In the genomic region with DNA sequence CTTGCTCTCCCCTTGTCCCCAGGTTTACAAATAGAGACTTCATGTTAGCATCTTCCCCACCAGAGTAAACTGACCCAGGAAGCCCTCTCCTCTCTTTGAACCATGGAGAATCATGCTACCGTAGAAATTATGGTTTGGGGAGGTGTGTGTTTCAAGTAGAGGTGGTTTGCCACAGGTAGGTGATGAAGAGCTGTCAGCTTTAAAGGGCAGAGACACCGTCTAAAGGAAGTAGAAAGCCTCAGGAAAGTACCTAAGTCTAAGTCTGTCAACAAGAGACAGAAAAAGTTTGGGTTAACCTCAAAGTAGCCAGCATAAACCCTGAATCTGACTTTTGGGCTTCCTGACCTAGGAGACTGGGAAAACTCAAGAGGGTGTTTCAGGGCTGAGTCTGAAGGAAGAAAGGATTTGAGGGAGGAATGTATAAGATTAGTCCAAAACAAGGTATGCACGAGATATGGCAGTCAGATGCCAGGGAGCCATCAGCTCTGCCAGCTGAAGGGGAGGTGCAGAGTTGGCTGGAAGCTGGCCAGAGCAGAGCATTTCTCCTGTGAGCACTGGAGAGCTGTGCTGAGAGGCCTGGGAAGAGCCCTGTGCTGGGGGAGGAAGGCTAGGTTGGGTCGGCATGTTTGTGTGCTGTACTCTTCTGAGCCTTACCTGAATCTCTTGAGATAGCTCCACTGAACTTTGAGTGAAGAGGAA, we compare ENCODE assay signal across 8 cellular contexts. TPM values are rescaled to one million over a fixed set of nuclear protein-coding genes. Genes with fewer than 3 reads are reported as not detected.
DNase-seq lines count a peak whose midpoint lies in the region; ATAC-seq and TF ChIP-seq lines count a peak whose summit lies in the region.

No MANE protein-coding gene starts in this region.

- no peaks in the 10 kb centered on the region for H3K36me3 Mint-ChIP-seq in osteocyte (ENCODE audit: unreplicated experiment)

- TF ChIP-seq CTCF in GM12865 (IDR thresholded peaks at IDR 0.05; ENCODE audit: insufficient read depth, low read depth, low read length, missing control alignments) (peak; percentile 4), osteocyte (IDR thresholded peaks at IDR 0.05) (no peak)

- H3K4me3 ChIP-seq in GM12865 (ENCODE audit: low read depth, low read length): peak overlapping the region; percentile 83

- H3K9me3 Mint-ChIP-seq in osteocyte (ENCODE audit: unreplicated experiment): no peaks in the 10 kb centered on the region

- peak overlapping the region; percentile 91 for H3K4me3 Mint-ChIP-seq in osteocyte (ENCODE audit: unreplicated experiment)

- peak; percentile 51 for TF ChIP-seq POLR2A in erythroblast (IDR thresholded peaks at IDR 0.05; ENCODE audit: low read length)

- ATAC-seq in HG03342 (IDR thresholded peaks at IDR 0.05; ENCODE audit: unreplicated experiment) (peak; percentile 16), HG03196 (IDR thresholded peaks at IDR 0.05; ENCODE audit: unreplicated experiment) (no peak)
- ATAC-seq in activated CD4-positive, CD25-positive, alpha-beta regulatory T cell treated with anti-CD3 and anti-CD28 coated beads, Interleukin-2, amount 50 U/mL, for 24 hours: peak; percentile 44 to 47

- H3K4me1 Mint-ChIP-seq in osteocyte (ENCODE audit: unreplicated experiment): peaks cover 82% of the 10 kb centered on the region

- DNase-seq in GM12865 (ENCODE audit: low read depth): peak; percentile 91
- DNase-seq in erythroblast (lab: John Stamatoyannopoulos, UW): peak; percentile 58 to 71
- no peak for DNase-seq in osteocyte (ENCODE audit: extremely low spot score, unreplicated experiment)
- no peak for DNase-seq in AG08395 (ENCODE audit: low spot score)
- no peak for DNase-seq in occipital lobe (lab: John Stamatoyannopoulos, UW)

- peak overlapping the region; percentile 100 for H3K27ac Mint-ChIP-seq in osteocyte (ENCODE audit: unreplicated experiment)

- no peaks in the 10 kb centered on the region for H3K27me3 Mint-ChIP-seq in osteocyte (ENCODE audit: unreplicated experiment)

RNA-seq across cellular contexts. Expression of gene ADAMTSL4, which starts 14.3 kb away (rescaled TPM):
- total RNA-seq in osteocyte (2.3 and 2.6 TPM in 2 replicates), occipital lobe (0.31 TPM)

RNA-seq across cellular contexts. Expression of gene MCL1, which starts 15.9 kb away (rescaled TPM):
- total RNA-seq in osteocyte (275 and 296 TPM in 2 replicates), occipital lobe (146 TPM)

RNA-seq across cellular contexts. Expression of gene FALEC, which starts 47.9 kb away (rescaled TPM):
- total RNA-seq in osteocyte (not detected in 2 replicates), occipital lobe (1.1 TPM)

RNA-seq across cellular contexts. Expression of gene ECM1, which starts 55.6 kb away (rescaled TPM):
- 17.4 and 19.8 TPM in 2 replicates for total RNA-seq in osteocyte
- 0.94 TPM for total RNA-seq in occipital lobe

Comparison
In these comparisons a context has a peak if more than half of its experiments do, and no peak if none do; other contexts are left out.
1. DNase-seq: peak in GM12865 (single experiment) and erythroblast (2 of 2); none in osteocyte (single experiment), AG08395 (single experiment) and occipital lobe (single experiment).